8 cellular contexts compared by ENCODE assay signal in genomic region chr6:7051780-7052440, GRCh38. TPM values are rescaled to one million over a fixed set of nuclear protein-coding genes. Genes with fewer than 3 reads are reported as not detected.
DNase-seq lines count a peak whose midpoint lies in the region; ATAC-seq and TF ChIP-seq lines count a peak whose summit lies in the region.

No MANE protein-coding gene starts in this region.

- WGBS in ovary, 3 donors = 0 to 1% (median 0%) methylated on average over 18 to 58 of the region's 58 CpGs

- peak overlapping the region; percentile 37 for H3K4me3 ChIP-seq in ovary

- ATAC-seq in HG02623 (IDR thresholded peaks at IDR 0.05; ENCODE audit: unreplicated experiment) = peak; percentile 53

- TF ChIP-seq POLR2A in ovary (IDR thresholded peaks at IDR 0.05) = no peak

- TF ChIP-seq EP300 in ovary (IDR thresholded peaks at IDR 0.05) = no peak

- H3K27ac ChIP-seq in ovary = peak overlapping the region; percentile 9 to 63

- DNase-seq in EH (ENCODE audit: low read depth) (peak; percentile 34), NCI-H748 treated with DMSO at 0.1 percent for 48 hours (lab: John Stamatoyannopoulos, UW) (peak; percentile 46), globus pallidus (ENCODE audit: low spot score) (peak; percentile 20), ovary (peak; percentile 57 to 79 (median 62)), NCI-H1930 (lab: John Stamatoyannopoulos, UW) (no peak), amniotic stem cell (lab: John Stamatoyannopoulos, UW) (no peak)
- peak; percentile 3 for DNase-seq in activated T-helper 9 cell treated with anti-CD3 and anti-CD28 coated beads, Interleukin-2, amount 50 U/mL, for 16 hours (ENCODE audit: low read depth)

- H3K36me3 ChIP-seq in ovary = no peaks in the 10 kb centered on the region

- H3K9me3 ChIP-seq in ovary = no peaks in the 10 kb centered on the region

- intact Hi-C loops in ovary (cut with DNase I) = no loop called here

- H3K27me3 ChIP-seq in ovary = no peaks in the 10 kb centered on the region

- TF ChIP-seq CTCF in ovary (IDR thresholded peaks at IDR 0.05) = no peak

- peaks cover 3% of the 10 kb centered on the region for H3K4me1 ChIP-seq in ovary (ENCODE audit: insufficient read depth)

RNA-seq across cellular contexts. Expression of gene RREB1, which starts 55.9 kb away (rescaled TPM):
- 10 to 100 TPM; 21.1 to 64.4 (median 53.3) TPM for total RNA-seq in ovary
- polyA plus RNA-seq in ovary = 10 to 100 TPM in 1 of 2 donors, 1 to 10 TPM in 1; 7.3 to 15.1 TPM

Comparison
In these comparisons a context has a peak if more than half of its experiments do, and no peak if none do; other contexts are left out.
1. DNase-seq: peak in EH (single experiment), NCI-H748 treated with DMSO at 0.1 percent for 48 hours (single experiment), activated T-helper 9 cell treated with anti-CD3 and anti-CD28 coated beads, Interleukin-2, amount 50 U/mL, for 16 hours (single experiment), globus pallidus (single experiment) and ovary (5 of 5); none in NCI-H1930 (0 of 2) and amniotic stem cell (single experiment).